18 cellular contexts compared by ENCODE assay signal in genomic region chr11:69923641-69924307, GRCh38.
DNase-seq lines count a peak whose midpoint lies in the region; ATAC-seq and TF ChIP-seq lines count a peak whose summit lies in the region.
"Had no signal": no experiment of that assay in that cellular context is flagged by ENCODE, and none has a peak within 500 bp of the region (broad histone marks: within the 10 kb centered on the region; RNA-seq: fewer than 3 reads in every experiment).

No MANE protein-coding gene starts in this region.

- peaks cover 1% of the 10 kb centered on the region for H3K27me3 Mint-ChIP-seq in WTC11 (ENCODE audit: low read depth)
- peaks cover 33% of the 10 kb centered on the region for H3K27me3 Mint-ChIP-seq in activated T-helper 1 cell treated with anti-CD3 and anti-CD28 coated beads, Interleukin-12 subunit alpha, Interleukin-12 subunit beta, Interleukin-2, Interleukin-4 antibody, amounts not matched to agents 30 ng/mL and 10 ng/mL and 1 ng/mL, durations not matched to agents 14 hours and 24 hours and 36 hours (ENCODE audit: insufficient read depth)
- H3K27me3 Mint-ChIP-seq in type B pancreatic cell = peaks cover 49% of the 10 kb centered on the region

- TF ChIP-seq CTCF in WTC11 (IDR thresholded peaks at IDR 0.05) (no peak), lower lobe of right lung (IDR thresholded peaks at IDR 0.05) (no peak), spleen (IDR thresholded peaks at IDR 0.05 in 8 of 11, conservative IDR thresholded peaks at IDR 0.05 in 3 of 11) (no peak), type B pancreatic cell (conservative IDR thresholded peaks at IDR 0.05) (no peak)

- CTCF ChIA-PET in WTC11 (lab: Charles Lee) = interaction anchor here (1.0 to 1.4 kb wide), 2 partner anchors 11 to 24 kb away, joined by 3 to 4 read pairs; no protein-coding TSS in a partner anchor

- H3K4me3 Mint-ChIP-seq in WTC11 (no peak overlapping the region), type B pancreatic cell (no peak overlapping the region)
- no peak overlapping the region for H3K4me3 Mint-ChIP-seq in activated T-helper 1 cell treated with anti-CD3 and anti-CD28 coated beads, Interleukin-12 subunit alpha, Interleukin-12 subunit beta, Interleukin-2, Interleukin-4 antibody, amounts not matched to agents 30 ng/mL and 10 ng/mL and 1 ng/mL, durations not matched to agents 14 hours and 24 hours and 36 hours

- POLR2A ChIA-PET in WTC11 (lab: Charles Lee) = no interaction called here

- intact Hi-C loops in lower lobe of right lung (cut with DNase I) (no loop called here), spleen (cut with DNase I; ENCODE audit: low total_unique reads) (no loop called here)
- intact Hi-C loops in activated T-helper 1 cell treated with anti-CD3 and anti-CD28 coated beads, Interleukin-12 subunit alpha, Interleukin-12 subunit beta, Interleukin-2, Interleukin-4 antibody, amounts not matched to agents 30 ng/mL and 10 ng/mL and 1 ng/mL, durations not matched to agents 14 hours and 24 hours and 36 hours (cut with micrococcal nuclease) = no loop called here

- H3K4me1 Mint-ChIP-seq in WTC11 = no peaks in the 10 kb centered on the region
- H3K4me1 Mint-ChIP-seq in activated T-helper 1 cell treated with anti-CD3 and anti-CD28 coated beads, Interleukin-12 subunit alpha, Interleukin-12 subunit beta, Interleukin-2, Interleukin-4 antibody, amounts not matched to agents 30 ng/mL and 10 ng/mL and 1 ng/mL, durations not matched to agents 14 hours and 24 hours and 36 hours (ENCODE audit: low read depth) = no peaks in the 10 kb centered on the region
- H3K4me1 Mint-ChIP-seq in type B pancreatic cell (ENCODE audit: unreplicated experiment) = peaks cover 11% of the 10 kb centered on the region

- 85 to 92% (median 91%) methylated on average over 12 to 13 of the region's 13 CpGs for WGBS in spleen, 5 donors

- DNase-seq in activated effector memory CD4-positive, alpha-beta T cell treated with anti-CD3 and anti-CD28 coated beads, Interleukin-2, amount 50 U/mL, for 16 hours = peak; percentile 55
- no peak for DNase-seq in activated effector memory CD4-positive, alpha-beta T cell treated with Interleukin-2 at 50 U/mL for 16 hours
- DNase-seq in WTC11 (ENCODE audit: low spot score) (peak; percentile 6), lower lobe of right lung (peak; percentile 21), spleen (peak; percentile 58), NCI-H2107 (lab: John Stamatoyannopoulos, UW) (no peak), type B pancreatic cell (ENCODE audit: extremely low spot score, unreplicated experiment) (no peak)
- no peak for DNase-seq in activated T-helper 1 cell treated with anti-CD3 and anti-CD28 coated beads, Interleukin-12 subunit alpha, Interleukin-12 subunit beta, Interleukin-2, Interleukin-4 antibody, amounts not matched to agents 30 ng/mL and 10 ng/mL and 1 ng/mL, durations not matched to agents 14 hours and 24 hours and 36 hours (ENCODE audit: low spot score)
- DNase-seq: C1 segment of cervical spinal cord, DMS 273 treated with DMSO at 0.1 percent for 48 hours, GF-D8, Karpas-422, MG63, NCI-H1092, NCI-H2227 treated with DMSO at 0.1 percent for 48 hours, NCI-H524 had no signal

- peaks cover 16% of the 10 kb centered on the region for H3K27me3 ChIP-seq in lower lobe of right lung (ENCODE audit: low read depth)
- peaks cover 0 to 99% (median 38%) of the 10 kb centered on the region in 7 donors for H3K27me3 ChIP-seq in spleen (replicated peaks in 1 of 7)
- H3K27me3 ChIP-seq: MG63 had no signal

- no peaks in the 10 kb centered on the region for H3K9me3 ChIP-seq in lower lobe of right lung
- no peaks in the 10 kb centered on the region for H3K9me3 ChIP-seq in spleen
- H3K9me3 ChIP-seq: MG63 had no signal

- ATAC-seq in WTC11 (no peak), lower lobe of right lung (no peak)
- ATAC-seq: Panc1 had no signal

- H3K9me3 Mint-ChIP-seq in WTC11 (no peaks in the 10 kb centered on the region), type B pancreatic cell (no peaks in the 10 kb centered on the region)
- no peaks in the 10 kb centered on the region for H3K9me3 Mint-ChIP-seq in activated T-helper 1 cell treated with anti-CD3 and anti-CD28 coated beads, Interleukin-12 subunit alpha, Interleukin-12 subunit beta, Interleukin-2, Interleukin-4 antibody, amounts not matched to agents 30 ng/mL and 10 ng/mL and 1 ng/mL, durations not matched to agents 14 hours and 24 hours and 36 hours

- H3K36me3 ChIP-seq in lower lobe of right lung (no peaks in the 10 kb centered on the region), spleen (no peaks in the 10 kb centered on the region)
- H3K36me3 ChIP-seq: MG63 had no signal

- no peak for TF ChIP-seq POLR2A in spleen (IDR thresholded peaks at IDR 0.05)

- no peak overlapping the region for H3K27ac ChIP-seq in lower lobe of right lung
- H3K27ac ChIP-seq in spleen = no peak overlapping the region
- H3K27ac ChIP-seq: 22Rv1 had no signal

- H3K36me3 Mint-ChIP-seq in WTC11 (no peaks in the 10 kb centered on the region), type B pancreatic cell (no peaks in the 10 kb centered on the region)
- no peaks in the 10 kb centered on the region for H3K36me3 Mint-ChIP-seq in activated T-helper 1 cell treated with anti-CD3 and anti-CD28 coated beads, Interleukin-12 subunit alpha, Interleukin-12 subunit beta, Interleukin-2, Interleukin-4 antibody, amounts not matched to agents 30 ng/mL and 10 ng/mL and 1 ng/mL, durations not matched to agents 14 hours and 24 hours and 36 hours (ENCODE audit: low read depth)

- no peak overlapping the region for H3K4me3 ChIP-seq in lower lobe of right lung
- no peak overlapping the region for H3K4me3 ChIP-seq in spleen
- H3K4me3 ChIP-seq: MG63 had no signal

- H3K4me1 ChIP-seq in lower lobe of right lung (peaks cover 9% of the 10 kb centered on the region), spleen (peaks cover 0 to 21% (median 12%) of the 10 kb centered on the region in 6 donors)

- H3K27ac Mint-ChIP-seq in WTC11 (no peak overlapping the region), type B pancreatic cell (no peak overlapping the region)
- no peak overlapping the region for H3K27ac Mint-ChIP-seq in activated T-helper 1 cell treated with anti-CD3 and anti-CD28 coated beads, Interleukin-12 subunit alpha, Interleukin-12 subunit beta, Interleukin-2, Interleukin-4 antibody, amounts not matched to agents 30 ng/mL and 10 ng/mL and 1 ng/mL, durations not matched to agents 14 hours and 24 hours and 36 hours

TF ChIP-seq in WTC11, 78 proteins besides CTCF, POLR2A, EP300 and RAD21:
- TF ChIP-seq TEAD4 (CRISPR knock-in tag; IDR thresholded peaks at IDR 0.05) (no peak), ZNF416 (CRISPR knock-in tag; IDR thresholded peaks at IDR 0.05) (no peak), CREB1 (CRISPR knock-in tag; IDR thresholded peaks at IDR 0.05) (no peak), ZBTB21 (CRISPR knock-in tag; IDR thresholded peaks at IDR 0.05; ENCODE audit: borderline replicate concordance) (no peak), STAT6 (CRISPR knock-in tag; conservative IDR thresholded peaks at IDR 0.05; ENCODE audit: low read depth) (no peak)
TF ChIP-seq in WTC11: peak in this region for 0.

Comparison
In these comparisons a context has a peak if more than half of its experiments do, and no peak if none do; other contexts are left out.
1. DNase-seq: peak in activated effector memory CD4-positive, alpha-beta T cell treated with anti-CD3 and anti-CD28 coated beads, Interleukin-2, amount 50 U/mL, for 16 hours (single experiment), WTC11 (single experiment), lower lobe of right lung (single experiment) and spleen (single experiment); none in activated effector memory CD4-positive, alpha-beta T cell treated with Interleukin-2 at 50 U/mL for 16 hours (single experiment), NCI-H2107 (single experiment), activated T-helper 1 cell treated with anti-CD3 and anti-CD28 coated beads, Interleukin-12 subunit alpha, Interleukin-12 subunit beta, Interleukin-2, Interleukin-4 antibody, amounts not matched to agents 30 ng/mL and 10 ng/mL and 1 ng/mL, durations not matched to agents 14 hours and 24 hours and 36 hours (single experiment) and type B pancreatic cell (single experiment).